ENCODE assay signal across 8 cellular contexts in the genomic region with DNA sequence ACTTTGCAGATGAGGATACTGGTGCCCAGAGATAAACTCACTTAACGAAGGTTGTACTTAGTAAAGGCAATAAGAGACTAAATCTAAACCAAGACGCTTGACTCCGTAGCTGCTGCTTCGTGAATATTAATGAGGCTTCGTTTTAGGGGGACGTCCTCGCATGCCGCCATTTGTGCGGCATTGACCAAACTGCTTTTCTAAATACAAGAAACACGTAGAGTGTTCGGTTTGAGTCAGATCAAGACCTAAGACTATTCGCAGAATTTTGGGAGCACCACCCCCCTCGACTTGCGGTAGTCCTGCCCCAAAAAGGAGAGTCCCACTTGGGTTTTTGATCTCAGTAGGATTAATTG. TPM values are rescaled to one million over a fixed set of nuclear protein-coding genes. Genes with fewer than 3 reads are reported as not detected.
DNase-seq lines count a peak whose midpoint lies in the region; ATAC-seq lines count a peak whose summit lies in the region.

No MANE protein-coding gene starts in this region.

- peak overlapping the region; percentile 87 for H3K27ac ChIP-seq in iPS-20b (ENCODE audit: low read length)

- H3K9me3 ChIP-seq in iPS-20b (ENCODE audit: insufficient read depth, low read depth, low read length) = no peaks in the 10 kb centered on the region

- peak; percentile 10 for ATAC-seq in activated CD4-positive, alpha-beta T cell treated with anti-CD3 and anti-CD28 coated beads for 36 hours
- ATAC-seq in stimulated activated effector memory CD8-positive, alpha-beta T cell treated with anti-CD3 and anti-CD28 coated beads, Interleukin-12 subunit alpha, Interleukin-12 subunit beta, amount 100 ng/mL, for 72 hours = peak; percentile 49
- ATAC-seq in HG02588 (IDR thresholded peaks at IDR 0.05; ENCODE audit: unreplicated experiment) = no peak

- H3K4me1 Mint-ChIP-seq in activated CD4-positive, alpha-beta T cell treated with anti-CD3 and anti-CD28 coated beads for 36 hours = peaks cover 49% of the 10 kb centered on the region
- peaks cover 69% of the 10 kb centered on the region for H3K4me1 Mint-ChIP-seq in stimulated activated effector memory CD8-positive, alpha-beta T cell treated with anti-CD3 and anti-CD28 coated beads, Interleukin-12 subunit alpha, Interleukin-12 subunit beta, amount 100 ng/mL, for 72 hours

- peaks cover 58% of the 10 kb centered on the region for H3K36me3 Mint-ChIP-seq in activated CD4-positive, alpha-beta T cell treated with anti-CD3 and anti-CD28 coated beads for 36 hours (ENCODE audit: low read depth)
- H3K36me3 Mint-ChIP-seq in stimulated activated effector memory CD8-positive, alpha-beta T cell treated with anti-CD3 and anti-CD28 coated beads, Interleukin-12 subunit alpha, Interleukin-12 subunit beta, amount 100 ng/mL, for 72 hours = peaks cover 72% of the 10 kb centered on the region

- peak overlapping the region; percentile 98 for H3K4me3 ChIP-seq in iPS-20b (ENCODE audit: low read length)

- peak overlapping the region; percentile 98 for H3K9ac ChIP-seq in iPS-20b (ENCODE audit: low read depth, low read length)

- intact Hi-C loops in activated CD4-positive, alpha-beta T cell treated with anti-CD3 and anti-CD28 coated beads for 36 hours (cut with DNase I, micrococcal nuclease) = loop anchor here (2.0 to 10.0 kb wide), 8 partner anchors 786 to 1944 kb away; a partner anchor contains a TSS

- no peaks in the 10 kb centered on the region for H3K9me3 Mint-ChIP-seq in activated CD4-positive, alpha-beta T cell treated with anti-CD3 and anti-CD28 coated beads for 36 hours (ENCODE audit: low read depth)
- no peaks in the 10 kb centered on the region for H3K9me3 Mint-ChIP-seq in stimulated activated effector memory CD8-positive, alpha-beta T cell treated with anti-CD3 and anti-CD28 coated beads, Interleukin-12 subunit alpha, Interleukin-12 subunit beta, amount 100 ng/mL, for 72 hours

- H3K27me3 Mint-ChIP-seq in activated CD4-positive, alpha-beta T cell treated with anti-CD3 and anti-CD28 coated beads for 36 hours = no peaks in the 10 kb centered on the region

- H3K36me3 ChIP-seq in iPS-20b (ENCODE audit: insufficient read depth, low read depth, low read length) = peaks cover 54% of the 10 kb centered on the region

- H3K4me1 ChIP-seq in iPS-20b (ENCODE audit: insufficient read depth, low read length) = peaks cover 7% of the 10 kb centered on the region; the same call in 1 of the 2 replicates

- no peaks in the 10 kb centered on the region for H3K27me3 ChIP-seq in iPS-20b (ENCODE audit: insufficient read depth, low read length)

- H3K27ac Mint-ChIP-seq in activated CD4-positive, alpha-beta T cell treated with anti-CD3 and anti-CD28 coated beads for 36 hours = peak overlapping the region; percentile 99
- H3K27ac Mint-ChIP-seq in stimulated activated effector memory CD8-positive, alpha-beta T cell treated with anti-CD3 and anti-CD28 coated beads, Interleukin-12 subunit alpha, Interleukin-12 subunit beta, amount 100 ng/mL, for 72 hours = peak overlapping the region; percentile 99

- POLR2A ChIA-PET in activated CD4-positive, alpha-beta T cell treated with anti-CD3 and anti-CD28 coated beads for 36 hours (lab: Charles Lee) = interaction anchor here (1.0 to 2.0 kb wide), 5 partner anchors 10 to 1110 kb away, joined by 3 to 7 read pairs (median 3); a partner anchor contains a TSS

- CTCF ChIA-PET in activated CD4-positive, alpha-beta T cell treated with anti-CD3 and anti-CD28 coated beads for 36 hours (lab: Charles Lee) = interaction anchor here (1.0 kb wide), 1 partner anchor 179 kb away, joined by 6 read pairs; no protein-coding TSS in a partner anchor

- peak overlapping the region; percentile 88 for H3K4me3 Mint-ChIP-seq in activated CD4-positive, alpha-beta T cell treated with anti-CD3 and anti-CD28 coated beads for 36 hours
- peak overlapping the region; percentile 89 for H3K4me3 Mint-ChIP-seq in stimulated activated effector memory CD8-positive, alpha-beta T cell treated with anti-CD3 and anti-CD28 coated beads, Interleukin-12 subunit alpha, Interleukin-12 subunit beta, amount 100 ng/mL, for 72 hours

- peak; percentile 69 for DNase-seq in activated CD4-positive, alpha-beta T cell treated with anti-CD3 and anti-CD28 coated beads for 36 hours
- no peak for DNase-seq in activated CD4-positive, alpha-beta T cell treated with anti-CD3 and anti-CD28 coated beads, Interleukin-2, amount 50 U/mL, for 4 hours
- peak; percentile 62 to 65 for DNase-seq in activated T-cell treated with anti-CD3 and anti-CD28 coated beads, Interleukin-2, amount 50 U/mL, for 48 hours
- DNase-seq in stimulated activated effector memory CD8-positive, alpha-beta T cell treated with anti-CD3 and anti-CD28 coated beads, Interleukin-12 subunit alpha, Interleukin-12 subunit beta, amount 100 ng/mL, for 72 hours (ENCODE audit: low spot score in 2 of 2) = peak in 1 of 2 donors; percentile 17
- DNase-seq in NCI-H524 (lab: John Stamatoyannopoulos, UW) (no peak), NCI-H526 (lab: John Stamatoyannopoulos, UW) (no peak)

RNA-seq across cellular contexts. Expression of a gene that starts 1.1 kb away (rescaled TPM):
- total RNA-seq in activated CD4-positive, alpha-beta T cell treated with anti-CD3 and anti-CD28 coated beads for 36 hours = 1,000 to 10,000 TPM; 3,156 to 3,905 TPM

RNA-seq across cellular contexts. Expression of a gene that starts 30.7 kb away (rescaled TPM):
- not detected for total RNA-seq in activated CD4-positive, alpha-beta T cell treated with anti-CD3 and anti-CD28 coated beads for 36 hours

Comparison
In these comparisons a context has a peak if more than half of its experiments do, and no peak if none do; other contexts are left out.
1. DNase-seq: peak in activated CD4-positive, alpha-beta T cell treated with anti-CD3 and anti-CD28 coated beads for 36 hours (single experiment) and activated T-cell treated with anti-CD3 and anti-CD28 coated beads, Interleukin-2, amount 50 U/mL, for 48 hours (2 of 2); none in activated CD4-positive, alpha-beta T cell treated with anti-CD3 and anti-CD28 coated beads, Interleukin-2, amount 50 U/mL, for 4 hours (0 of 2), NCI-H524 (0 of 2) and NCI-H526 (0 of 2).